8 cellular contexts compared by ENCODE assay signal in genomic region chr7:131011976-131012375, GRCh38.
DNase-seq lines count a peak whose midpoint lies in the region; ATAC-seq, FAIRE-seq and TF ChIP-seq lines count a peak whose summit lies in the region.

No MANE protein-coding gene starts in this region.

- no peak overlapping the region for H3K4me3 ChIP-seq in muscle layer of duodenum (ENCODE audit: low read depth in 1 of 2, low read length in 2 of 2)

- H3K9me3 ChIP-seq in muscle layer of duodenum (ENCODE audit: control insufficient read depth in 1 of 2, low read length in 2 of 2): no peaks in the 10 kb centered on the region

- H3K27ac ChIP-seq in muscle layer of duodenum (ENCODE audit: low read length): peak overlapping the region; percentile 73

- ATAC-seq in GM18867 (IDR thresholded peaks at IDR 0.05; ENCODE audit: unreplicated experiment) (no peak), GM19023 (IDR thresholded peaks at IDR 0.05; ENCODE audit: unreplicated experiment) (no peak)

- FAIRE-seq in D721Med (lab: Jason Lieb, UNC): no peak

- peaks cover 40 to 87% of the 10 kb centered on the region in 2 donors for H3K4me1 ChIP-seq in muscle layer of duodenum (ENCODE audit: control insufficient read depth in 1 of 2, insufficient read depth in 2 of 2, low read length in 2 of 2)

- TF ChIP-seq CTCF in D721Med (IDR thresholded peaks at IDR 0.05; ENCODE audit: insufficient read depth, missing control alignments): no peak

- H3K27me3 ChIP-seq in muscle layer of duodenum (ENCODE audit: low read depth, low read length): no peaks in the 10 kb centered on the region

- DNase-seq in CD1c-positive myeloid dendritic cell (ENCODE audit: extremely low spot score) (peak; percentile 77), NCI-H226 (peak; percentile 55), cerebellar cortex (ENCODE audit: low spot score) (peak; percentile 47), medulla oblongata (ENCODE audit: extremely low spot score) (no peak), D721Med (ENCODE audit: insufficient read length, low spot score) (no peak)

- H3K36me3 ChIP-seq in muscle layer of duodenum (ENCODE audit: control insufficient read depth in 1 of 2, insufficient read depth in 2 of 2, low read length in 2 of 2): no peaks in the 10 kb centered on the region

Comparison
In these comparisons a context has a peak if more than half of its experiments do, and no peak if none do; other contexts are left out.
1. DNase-seq: peak in CD1c-positive myeloid dendritic cell (single experiment), NCI-H226 (single experiment) and cerebellar cortex (single experiment); none in medulla oblongata (single experiment) and D721Med (single experiment).